9 cellular contexts compared by ENCODE assay signal in the genomic region with DNA sequence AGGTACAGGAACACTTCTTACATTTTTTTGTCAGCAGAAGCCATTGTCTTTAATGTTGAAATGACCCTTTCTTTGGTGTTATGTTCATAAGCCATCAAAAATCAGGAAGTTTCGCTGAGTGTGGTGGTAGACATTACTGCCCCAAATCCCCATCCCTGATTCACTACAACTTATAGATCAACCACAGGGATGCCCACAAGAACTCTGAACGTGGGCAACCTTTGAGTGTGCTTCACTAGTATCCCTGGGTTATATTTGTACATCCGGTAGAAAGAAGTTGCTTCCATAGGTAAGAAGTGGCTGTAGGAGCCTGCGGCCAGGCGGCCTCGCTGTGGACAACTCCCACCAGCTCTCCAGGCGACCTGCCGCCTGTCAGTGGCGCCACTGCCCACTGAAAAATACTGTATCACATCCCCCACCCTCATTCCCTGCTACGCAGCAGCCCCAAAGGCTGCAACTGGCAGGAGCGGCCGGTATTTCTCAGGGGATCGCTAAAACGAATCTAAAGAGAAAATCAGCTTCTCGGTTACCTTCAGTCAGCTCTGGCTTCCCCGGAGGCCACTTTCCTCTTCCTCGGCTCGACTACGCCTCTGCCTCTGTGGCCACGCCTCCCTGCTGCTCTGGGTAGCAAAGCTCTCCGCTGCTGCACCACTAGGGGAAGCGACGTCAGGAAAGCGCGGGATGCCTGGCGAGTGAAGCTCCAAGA. TPM values are rescaled to one million over a fixed set of nuclear protein-coding genes. Genes with fewer than 3 reads are reported as not detected.
DNase-seq lines count a peak whose midpoint lies in the region; ATAC-seq and TF ChIP-seq lines count a peak whose summit lies in the region.
"Had no signal": no experiment of that assay in that cellular context is flagged by ENCODE, and none has a peak within 500 bp of the region (broad histone marks: within the 10 kb centered on the region; RNA-seq: fewer than 3 reads in every experiment).

No MANE protein-coding gene starts in this region.

- peaks cover 16% of the 10 kb centered on the region for H3K36me3 Mint-ChIP-seq in activated B cell treated with CpG ODN at 0.5 μM for 24 hours (ENCODE audit: low read depth)

- H3K4me3 ChIP-seq in left lung: peak overlapping the region; percentile 3 to 25

- intact Hi-C loops in activated B cell treated with CpG ODN at 0.5 μM for 24 hours (cut with micrococcal nuclease) (loop anchor here (5.0 kb wide), 1 partner anchor 227 kb away; a partner anchor contains a TSS), left lung (cut with DNase I) (no loop called here)

- H3K4me3 Mint-ChIP-seq in activated B cell treated with CpG ODN at 0.5 μM for 24 hours: peak overlapping the region; percentile 87

- POLR2A ChIA-PET in activated B cell treated with CpG ODN at 0.5 μM for 24 hours (lab: Charles Lee): interaction anchor here (1.2 kb wide), 1 partner anchor 126 kb away, joined by 3 read pairs; no protein-coding TSS in a partner anchor

- DNase-seq in GM13977 (ENCODE audit: low spot score) (peak; percentile 46), activated B cell treated with CpG ODN at 0.5 μM for 24 hours (peak; percentile 24), left lung (peak; percentile 64 to 89), DMS53 treated with DMSO at 0.1 percent for 48 hours (lab: John Stamatoyannopoulos, UW; ENCODE audit: unreplicated experiment) (no peak), AML-193 (lab: John Stamatoyannopoulos, UW) (no peak)
- DNase-seq in central memory CD4-positive, alpha-beta T cell: peak; percentile 51
- peak; percentile 28 to 66 (median 28) for DNase-seq in stimulated activated CD4-positive, alpha-beta T cell treated with anti-CD3 and anti-CD28 coated beads, TNF-alpha, amount 100 ng/mL, for 24 hours (ENCODE audit: low read depth in 3 of 3)

- H3K9me3 ChIP-seq in left lung: peaks cover 0 to 6% of the 10 kb centered on the region in 2 donors

- CTCF ChIA-PET in activated B cell treated with CpG ODN at 0.5 μM for 24 hours (lab: Charles Lee): interaction anchor here (1.2 kb wide), 1 partner anchor 9 kb away, joined by 3 read pairs; no protein-coding TSS in a partner anchor

- peaks cover 15% of the 10 kb centered on the region for H3K4me1 Mint-ChIP-seq in activated B cell treated with CpG ODN at 0.5 μM for 24 hours

- no peaks in the 10 kb centered on the region for H3K9me3 Mint-ChIP-seq in activated B cell treated with CpG ODN at 0.5 μM for 24 hours

- ATAC-seq in HG02870 (IDR thresholded peaks at IDR 0.05; ENCODE audit: unreplicated experiment): peak; percentile 97
- ATAC-seq in activated B cell treated with CpG ODN at 0.5 μM for 24 hours (ENCODE audit: low read depth): peak; percentile 98
- peak; percentile 85 for ATAC-seq in left lung

- in situ Hi-C loops in GM13977 (cut with MboI; ENCODE audit: low pct_unique_long_range_greater_than_20kb, low sequenced_read_pairs, unreplicated experiment): no loop called here

- peak; percentile 24 for TF ChIP-seq CTCF in GM13977 (IDR thresholded peaks at IDR 0.05; ENCODE audit: extremely low read depth, insufficient read depth, missing control alignments)
- TF ChIP-seq CTCF in activated B cell treated with CpG ODN at 0.5 μM for 24 hours (IDR thresholded peaks at IDR 0.05): no peak
- no peak for TF ChIP-seq CTCF in left lung (IDR thresholded peaks at IDR 0.05)

- H3K36me3 ChIP-seq in left lung: peaks cover 0 to 16% of the 10 kb centered on the region in 2 donors

- H3K27me3 ChIP-seq in left lung: no peaks in the 10 kb centered on the region

- no peaks in the 10 kb centered on the region for H3K27me3 Mint-ChIP-seq in activated B cell treated with CpG ODN at 0.5 μM for 24 hours

- peak overlapping the region; percentile 61 for H3K27ac Mint-ChIP-seq in activated B cell treated with CpG ODN at 0.5 μM for 24 hours

- H3K27ac ChIP-seq in left lung: no peak overlapping the region

- no peaks in the 10 kb centered on the region for H3K4me1 ChIP-seq in left lung

RNA-seq across cellular contexts. Expression of a gene that starts 13.9 kb away (rescaled TPM):
- not detected in 2 replicates for total RNA-seq in activated B cell treated with CpG ODN at 0.5 μM for 24 hours
- not detected for total RNA-seq in left lung
- total RNA-seq: RPMI7951 had no signal

RNA-seq across cellular contexts. Expression of a gene that starts 43.5 kb away (rescaled TPM):
- not detected in 2 replicates for total RNA-seq in activated B cell treated with CpG ODN at 0.5 μM for 24 hours
- not detected for total RNA-seq in left lung
- total RNA-seq: RPMI7951 had no signal

RNA-seq across cellular contexts. Expression of a gene that starts 48.5 kb away (rescaled TPM):
- total RNA-seq in activated B cell treated with CpG ODN at 0.5 μM for 24 hours (9.5 and 11.0 TPM in 2 replicates), left lung (10 to 100 TPM in 1 of 2 donors, 1 to 10 TPM in 1; 9.3 to 11.0 TPM)

RNA-seq across cellular contexts. Expression of a gene that starts 49.2 kb away (rescaled TPM):
- total RNA-seq in activated B cell treated with CpG ODN at 0.5 μM for 24 hours (2.6 and 2.7 TPM in 2 replicates), left lung (1 to 10 TPM; 6.2 to 6.4 TPM)

Comparison
In these comparisons a context has a peak if more than half of its experiments do, and no peak if none do; other contexts are left out.
1. DNase-seq: peak in GM13977 (single experiment), activated B cell treated with CpG ODN at 0.5 μM for 24 hours (single experiment), central memory CD4-positive, alpha-beta T cell (single experiment), left lung (2 of 2) and stimulated activated CD4-positive, alpha-beta T cell treated with anti-CD3 and anti-CD28 coated beads, TNF-alpha, amount 100 ng/mL, for 24 hours (3 of 3); none in DMS53 treated with DMSO at 0.1 percent for 48 hours (single experiment) and AML-193 (0 of 2).
2. Peak in every context shown above with its lines, with median percentiles within 50 percentile points of each other: ATAC-seq.